ENCODE assay signal across 35 cellular contexts in the genomic region with DNA sequence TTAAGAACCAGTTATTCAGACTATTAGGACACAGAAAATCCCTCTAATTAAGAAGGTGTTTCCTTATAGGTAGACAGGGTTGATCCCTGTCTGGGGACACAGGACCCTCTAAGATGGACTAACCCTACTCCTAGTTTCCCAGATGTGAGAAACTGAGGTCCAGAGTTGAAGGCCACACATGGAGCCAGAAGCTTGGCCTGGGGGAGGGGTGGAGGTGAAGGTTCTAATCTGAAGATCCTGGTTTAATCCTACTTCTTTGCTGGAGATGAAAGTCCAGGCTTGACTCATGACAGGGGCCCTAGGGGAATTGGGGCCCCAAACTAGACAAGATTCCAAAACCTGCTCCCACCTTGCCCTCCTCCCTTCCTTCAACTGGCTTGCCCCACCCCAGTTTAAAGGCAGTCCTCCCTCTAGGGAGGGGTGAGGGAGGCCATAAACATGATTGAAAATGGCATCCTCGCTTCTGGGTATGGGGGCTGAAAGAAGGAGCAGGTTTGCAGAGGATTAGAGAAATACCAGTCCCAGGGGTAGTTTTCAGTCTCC. TPM values are rescaled to one million over a fixed set of nuclear protein-coding genes. Genes with fewer than 3 reads are reported as not detected.
DNase-seq lines count a peak whose midpoint lies in the region; ATAC-seq, FAIRE-seq and TF ChIP-seq lines count a peak whose summit lies in the region.
"Had no signal": no experiment of that assay in that cellular context is flagged by ENCODE, and none has a peak within 500 bp of the region (broad histone marks: within the 10 kb centered on the region; RNA-seq: fewer than 3 reads in every experiment).

No MANE protein-coding gene starts in this region.

- H3K36me3 Mint-ChIP-seq in type B pancreatic cell = peaks cover 9% of the 10 kb centered on the region
- H3K36me3 Mint-ChIP-seq: activated naive CD8-positive, alpha-beta T cell treated with anti-CD3 and anti-CD28 coated beads for 36 hours had no signal

- no peaks in the 10 kb centered on the region for H3K27me3 Mint-ChIP-seq in type B pancreatic cell
- H3K27me3 Mint-ChIP-seq: progenitor cell of endocrine pancreas had no signal

- CTCF ChIA-PET in Panc1 (lab: Charles Lee) = no interaction called here

- H3K27ac ChIP-seq in Panc1 (ENCODE audit: low read length) = no peak overlapping the region
- no peak overlapping the region for H3K27ac ChIP-seq in body of pancreas
- H3K27ac ChIP-seq: C4-2B, KMS-11, left ventricle myocardium inferior, stomach, thyroid gland had no signal

- H3K9me3 ChIP-seq in Panc1 (ENCODE audit: control insufficient read depth, insufficient read depth, low read depth, low read length) = no peaks in the 10 kb centered on the region
- no peaks in the 10 kb centered on the region for H3K9me3 ChIP-seq in body of pancreas
- H3K9me3 ChIP-seq: left ventricle myocardium inferior, MG63, stomach, thyroid gland had no signal

- no peaks in the 10 kb centered on the region for H3K36me3 ChIP-seq in Panc1 (ENCODE audit: control insufficient read depth, insufficient read depth, low read length)
- H3K36me3 ChIP-seq in body of pancreas (replicated peaks in 1 of 2; ENCODE audit: insufficient read depth in 1 of 2, low read depth in 2 of 2) = no peaks in the 10 kb centered on the region
- H3K36me3 ChIP-seq: left ventricle myocardium inferior, MG63, stomach, thyroid gland had no signal

- FAIRE-seq in HTR-8/SVneo (lab: Jason Lieb, UNC) = peak; percentile 40
- FAIRE-seq: G401.6 had no signal

- peaks cover 35% of the 10 kb centered on the region for H3K4me1 ChIP-seq in Panc1 (ENCODE audit: control insufficient read depth, insufficient read depth, low read length)
- peaks cover 9% of the 10 kb centered on the region for H3K4me1 ChIP-seq in body of pancreas

- H3K4me3 ChIP-seq in Panc1 (ENCODE audit: low read depth in 2 of 2, low read length in 2 of 2) (no peak overlapping the region), body of pancreas (no peak overlapping the region)
- H3K4me3 ChIP-seq: left ventricle myocardium inferior, MG63, stomach, thyroid gland had no signal

- TF ChIP-seq CTCF in Panc1 (IDR thresholded peaks at IDR 0.05) (no peak), type B pancreatic cell (conservative IDR thresholded peaks at IDR 0.05) (no peak), GM13976 (IDR thresholded peaks at IDR 0.05; ENCODE audit: borderline replicate concordance, control extremely low read depth, extremely low read depth, insufficient read depth, missing control alignments) (no peak), body of pancreas (IDR thresholded peaks at IDR 0.05) (no peak)

- peak overlapping the region; percentile 48 for H3K27ac Mint-ChIP-seq in type B pancreatic cell
- H3K27ac Mint-ChIP-seq: activated naive CD8-positive, alpha-beta T cell treated with anti-CD3 and anti-CD28 coated beads for 36 hours; activated T-cell treated with anti-CD3 and anti-CD28 coated beads, Interleukin-2, amount 50 U/mL, for 24 hours had no signal

- no peaks in the 10 kb centered on the region for H3K9me3 Mint-ChIP-seq in type B pancreatic cell
- H3K9me3 Mint-ChIP-seq: activated naive CD8-positive, alpha-beta T cell treated with anti-CD3 and anti-CD28 coated beads for 36 hours; activated T-cell treated with anti-CD3 and anti-CD28 coated beads, Interleukin-2, amount 50 U/mL, for 24 hours had no signal

- POLR2A ChIA-PET in Panc1 (lab: Charles Lee) = no interaction called here

- H3K27me3 ChIP-seq in Panc1 (ENCODE audit: control insufficient read depth, insufficient read depth, low read length) (no peaks in the 10 kb centered on the region), body of pancreas (peaks cover 0 to 24% of the 10 kb centered on the region in 2 donors)

- ATAC-seq in Panc1 = no peak
- no peak for ATAC-seq in activated CD4-positive, CD25-positive, alpha-beta regulatory T cell treated with anti-CD3 and anti-CD28 coated beads, Interleukin-2, amount 50 U/mL, for 24 hours
- ATAC-seq in body of pancreas = no peak
- ATAC-seq: HCT116, sciatic nerve had no signal

- in situ Hi-C loops in Panc1 (cut with HindIII; ENCODE audit: low pct_unique_long_range_greater_than_20kb, low sequenced_read_pairs) (no loop called here), GM13976 (cut with MboI; ENCODE audit: low sequenced_read_pairs, unreplicated experiment) (no loop called here)

- no peak for TF ChIP-seq POLR2A in body of pancreas (IDR thresholded peaks at IDR 0.05)

- no peak overlapping the region for H3K4me3 Mint-ChIP-seq in type B pancreatic cell
- H3K4me3 Mint-ChIP-seq: activated naive CD8-positive, alpha-beta T cell treated with anti-CD3 and anti-CD28 coated beads for 36 hours; activated T-cell treated with anti-CD3 and anti-CD28 coated beads, Interleukin-2, amount 50 U/mL, for 24 hours had no signal

- TSS peak; percentile 48 for BruUV-seq in Panc1 (replicated peaks; lab: Mats Ljungman, UMichigan)

- DNase-seq in HTR-8/SVneo (ENCODE audit: insufficient read length, low spot score) (no peak), Panc1 (ENCODE audit: low read depth, low spot score) (no peak), islet precursor cell (peak; percentile 22), type B pancreatic cell (ENCODE audit: extremely low spot score, unreplicated experiment) (no peak), GM13976 (ENCODE audit: low spot score) (no peak), body of pancreas (no peak)
- DNase-seq: activated CD4-positive, alpha-beta T cell treated with anti-CD3 and anti-CD28 coated beads, Interleukin-2, amount 50 U/mL, for 1 hour; activated effector memory CD4-positive, alpha-beta T cell treated with anti-CD3 and anti-CD28 coated beads, Interleukin-2, amount 50 U/mL, for 16 hours; activated naive CD8-positive, alpha-beta T cell treated with anti-CD3 and anti-CD28 coated beads for 36 hours; activated T-cell treated with anti-CD3 and anti-CD28 coated beads, Interleukin-2, amount 50 U/mL, for 24 hours; aorta; caudate nucleus; COR-L47; DMS53; left ventricle myocardium inferior; mesenchymal stem cell; MG63; NCI-H1105 treated with DMSO at 0.1 percent for 48 hours; NCI-H2029; NCI-H526; nucleus accumbens; SIG-M5; stimulated activated CD4-positive, alpha-beta T cell treated with anti-CD3 and anti-CD28 coated beads, Interleukin-4, amount 100 ng/mL, for 1 hour; stomach; T1000; thyroid gland had no signal

- 73 to 75% methylated on average over 1 of the region's 1 CpG for WGBS in body of pancreas, 2 donors

- intact Hi-C loops in Panc1 (cut with micrococcal nuclease; ENCODE audit: unreplicated experiment) = no loop called here
- intact Hi-C loops in body of pancreas (cut with DNase I) = no loop called here

- H3K4me1 Mint-ChIP-seq in type B pancreatic cell (ENCODE audit: unreplicated experiment) = peaks cover 66% of the 10 kb centered on the region

RNA-seq across cellular contexts. Expression of gene IGF2BP1, which starts 21.6 kb away (rescaled TPM):
- total RNA-seq in Panc1 (2021; ENCODE audit: unreplicated experiment) = 109 TPM
- polyA plus RNA-seq in Panc1 (2012; ENCODE audit: insufficient read length) = 33.0 TPM
- 104 and 232 TPM in 2 replicates for total RNA-seq in type B pancreatic cell (ENCODE audit: low replicate concordance)
- not detected for total RNA-seq in body of pancreas
- total RNA-seq: left ventricle myocardium inferior, sciatic nerve had no signal

RNA-seq across cellular contexts. Expression of gene GIP, which starts 50.3 kb away (rescaled TPM):
- total RNA-seq in Panc1 (2021; ENCODE audit: unreplicated experiment) = 0.77 TPM
- 1.6 TPM for polyA plus RNA-seq in Panc1 (2012; ENCODE audit: insufficient read length)
- 0.69 TPM in 1 of 2 replicates, not detected in the other for total RNA-seq in type B pancreatic cell (ENCODE audit: low replicate concordance)
- total RNA-seq in body of pancreas = not detected
- total RNA-seq: activated naive CD8-positive, alpha-beta T cell treated with anti-CD3 and anti-CD28 coated beads for 36 hours; aorta; left ventricle myocardium inferior; myocyte; progenitor cell of endocrine pancreas; sciatic nerve; stomach; thyroid gland had no signal
- polyA plus RNA-seq: esophagus had no signal

Comparison
In these comparisons a context has a peak if more than half of its experiments do, and no peak if none do; other contexts are left out.
1. RNA of gene IGF2BP1, which starts 21.6 kb away (total RNA-seq): 104 to 232 TPM in type B pancreatic cell and 109 TPM in Panc1 (single experiment); not detected in body of pancreas; every median in the first group is over 100 times any median in the second.